21 cellular contexts compared by ENCODE assay signal in genomic region chr9:138070815-138071214, GRCh38.
A peak's percentile ranks its signal among the peaks of the same experiment; 100 is the strongest.
DNase-seq lines count a peak whose midpoint lies in the region; ATAC-seq, FAIRE-seq and TF ChIP-seq lines count a peak whose summit lies in the region.
"Had no signal": no experiment of that assay in that cellular context is flagged by ENCODE, and none has a peak within 500 bp of the region (broad histone marks: within the 10 kb centered on the region; RNA-seq: fewer than 3 reads in every experiment).

No MANE protein-coding gene starts in this region.

- no peak for ATAC-seq in HG03108 (IDR thresholded peaks at IDR 0.05; ENCODE audit: unreplicated experiment)
- ATAC-seq: HCT116, PC-3 had no signal

- H3K4me3 ChIP-seq in kidney (ENCODE audit: low read length in 2 of 2) (no peak overlapping the region), stomach (no peak overlapping the region)
- H3K4me3 ChIP-seq: BLaER1 treated with 17β-estradiol and CSF1 and Interleukin-3, amounts not matched to agents 10 nM and 100 nM; GM23248 had no signal

- no peak for TF ChIP-seq POLR2A in stomach (IDR thresholded peaks at IDR 0.05)

- H3K9ac ChIP-seq in kidney (ENCODE audit: low read length in 2 of 2): no peak overlapping the region
- H3K9ac ChIP-seq: BLaER1 treated with 17β-estradiol and CSF1 and Interleukin-3, amounts not matched to agents 10 nM and 100 nM; GM23248 had no signal

- peaks cover 0 to 24% (median 0%) of the 10 kb centered on the region in 3 donors for H3K27me3 ChIP-seq in stomach
- H3K27me3 ChIP-seq: BLaER1 treated with 17β-estradiol and CSF1 and Interleukin-3, amounts not matched to agents 10 nM and 100 nM had no signal

- 72 to 84% (median 82%) methylated on average over 8 of the region's 8 CpGs for WGBS in stomach, 5 donors

- H3K9me3 ChIP-seq in kidney (ENCODE audit: control insufficient read depth in 1 of 2, low read length in 2 of 2): no peaks in the 10 kb centered on the region
- no peaks in the 10 kb centered on the region for H3K9me3 ChIP-seq in stomach
- H3K9me3 ChIP-seq: BLaER1 treated with 17β-estradiol and CSF1 and Interleukin-3, amounts not matched to agents 10 nM and 100 nM had no signal

- intact Hi-C loops in kidney (cut with DNase I) (no loop called here), stomach (cut with DNase I; ENCODE audit: low total_unique reads) (no loop called here)

- peak; percentile 15 for DNase-seq in activated CD8-positive, alpha-beta memory T cell treated with anti-CD3 and anti-CD28 coated beads, Interleukin-2, amount 50 U/mL, for 48 hours
- DNase-seq in activated CD8-positive, alpha-beta memory T cell treated with anti-CD3 and anti-CD28 coated beads for 24 hours: no peak
- DNase-seq in HuH-7 (ENCODE audit: low spot score): peak; percentile 2
- DNase-seq in kidney: peak; percentile 54
- DNase-seq in stomach: peak; percentile 7
- no peak for DNase-seq in NCI-H2107 treated with DMSO at 0.1 percent for 48 hours (lab: John Stamatoyannopoulos, UW; ENCODE audit: unreplicated experiment)
- no peak for DNase-seq in activated T-cell treated with anti-CD3 and anti-CD28 coated beads, Interleukin-2, amount 50 U/mL, for 1 hour
- DNase-seq: CD8-positive, alpha-beta memory T cell; GF-D8; GM23248; KBM-7; NCI-H1436 treated with DMSO at 0.1 percent for 48 hours; NCI-H2029 treated with DMSO at 0.1 percent for 48 hours; NCI-H748 treated with DMSO at 0.1 percent for 48 hours; PC-3 had no signal

- H3K4me1 ChIP-seq in kidney (ENCODE audit: control insufficient read depth in 1 of 2, insufficient read depth in 1 of 2, low read depth in 1 of 2, low read length in 2 of 2): no peaks in the 10 kb centered on the region
- H3K4me1 ChIP-seq in stomach: no peaks in the 10 kb centered on the region
- H3K4me1 ChIP-seq: BLaER1 treated with 17β-estradiol and CSF1 and Interleukin-3, amounts not matched to agents 10 nM and 100 nM had no signal

- no peak for FAIRE-seq in kidney (lab: Jason Lieb, UNC)
- FAIRE-seq: A204.1, GM12892 had no signal

- H3K27ac ChIP-seq in kidney (ENCODE audit: low read depth in 2 of 2, low read length in 2 of 2) (no peak overlapping the region), stomach (no peak overlapping the region)
- H3K27ac ChIP-seq: BLaER1 treated with 17β-estradiol and CSF1 and Interleukin-3, amounts not matched to agents 10 nM and 100 nM; GM23248; RWPE1 had no signal

- H3K36me3 ChIP-seq in kidney (ENCODE audit: control insufficient read depth in 1 of 2, insufficient read depth in 2 of 2, low read length in 2 of 2): no peaks in the 10 kb centered on the region
- H3K36me3 ChIP-seq in stomach: no peaks in the 10 kb centered on the region
- H3K36me3 ChIP-seq: BLaER1 treated with 17β-estradiol and CSF1 and Interleukin-3, amounts not matched to agents 10 nM and 100 nM had no signal

- TF ChIP-seq CTCF in kidney (IDR thresholded peaks at IDR 0.05; ENCODE audit: borderline replicate concordance, extremely low read depth, insufficient read depth) (no peak), stomach (IDR thresholded peaks at IDR 0.05) (no peak)

- no peak for TF ChIP-seq EP300 in stomach (IDR thresholded peaks at IDR 0.05)

Comparison
In these comparisons a context has a peak if more than half of its experiments do, and no peak if none do; other contexts are left out.
1. DNase-seq: peak in activated CD8-positive, alpha-beta memory T cell treated with anti-CD3 and anti-CD28 coated beads, Interleukin-2, amount 50 U/mL, for 48 hours (single experiment), HuH-7 (single experiment), kidney (single experiment) and stomach (single experiment); none in activated CD8-positive, alpha-beta memory T cell treated with anti-CD3 and anti-CD28 coated beads for 24 hours (single experiment), NCI-H2107 treated with DMSO at 0.1 percent for 48 hours (single experiment) and activated T-cell treated with anti-CD3 and anti-CD28 coated beads, Interleukin-2, amount 50 U/mL, for 1 hour (single experiment).